28 cellular contexts compared by ENCODE assay signal in genomic region chr3:130969621-130970020, GRCh38.
"Had no signal": no experiment of that assay in that cellular context is flagged by ENCODE, and none has a peak within 500 bp of the region (broad histone marks: within the 10 kb centered on the region; RNA-seq: fewer than 3 reads in every experiment).

No MANE protein-coding gene starts in this region.

- ATAC-seq: esophagus mucosa; foreskin keratinocyte; gastroesophageal sphincter; heart left ventricle; left cardiac atrium; left lung; natural killer cell; right lobe of liver; stimulated activated naive CD8-positive, alpha-beta T cell treated with anti-CD3 and anti-CD28 coated beads, Interleukin-15, amount 100 ng/mL, for 72 hours had no signal

- H3K4me3 Mint-ChIP-seq: dendritic cell treated with granulocyte-macrophage colony-stimulating factor and Interleukin-4, amounts not matched to agents 40 ng/mL and 50 ng/mL, for 4 days; endodermal cell; natural killer cell; stimulated activated naive CD8-positive, alpha-beta T cell treated with anti-CD3 and anti-CD28 coated beads, Interleukin-15, amount 100 ng/mL, for 72 hours had no signal

- H2AFZ ChIP-seq: hepatocyte had no signal

- H3K27me3 Mint-ChIP-seq: dendritic cell treated with granulocyte-macrophage colony-stimulating factor and Interleukin-4, amounts not matched to agents 40 ng/mL and 50 ng/mL, for 4 days; stimulated activated naive CD8-positive, alpha-beta T cell treated with anti-CD3 and anti-CD28 coated beads, Interleukin-15, amount 100 ng/mL, for 72 hours had no signal

- H3K4me3 ChIP-seq: colonic mucosa, gastroesophageal sphincter, heart left ventricle, hepatocyte, left lung, ovary, right lobe of liver, suprapubic skin, transverse colon, vagina had no signal

- H3K36me3 ChIP-seq: colonic mucosa, ovary had no signal

- H3K27ac ChIP-seq: colonic mucosa, epithelial cell of prostate, foreskin keratinocyte, gastroesophageal sphincter, heart left ventricle, left lung, ovary, right lobe of liver, suprapubic skin, transverse colon, vagina had no signal

- H3K9me3 ChIP-seq: colonic mucosa, gastroesophageal sphincter, heart left ventricle, left lung, ovary, right lobe of liver, suprapubic skin, transverse colon, vagina had no signal

- H3K27ac Mint-ChIP-seq: dendritic cell treated with granulocyte-macrophage colony-stimulating factor and Interleukin-4, amounts not matched to agents 40 ng/mL and 50 ng/mL, for 4 days; endodermal cell; natural killer cell; stimulated activated naive CD8-positive, alpha-beta T cell treated with anti-CD3 and anti-CD28 coated beads, Interleukin-15, amount 100 ng/mL, for 72 hours had no signal

- H3K9me3 Mint-ChIP-seq: dendritic cell treated with granulocyte-macrophage colony-stimulating factor and Interleukin-4, amounts not matched to agents 40 ng/mL and 50 ng/mL, for 4 days; natural killer cell; stimulated activated naive CD8-positive, alpha-beta T cell treated with anti-CD3 and anti-CD28 coated beads, Interleukin-15, amount 100 ng/mL, for 72 hours had no signal

- DNase-seq: colonic mucosa; effector CD8-positive, alpha-beta T cell; endodermal cell; foreskin keratinocyte; heart left ventricle; left cardiac atrium; left lung; mammary epithelial cell; natural killer cell; occipital lobe; ovary; posterior cingulate gyrus; right lobe of liver; small intestine; stimulated activated CD4-positive, alpha-beta T cell treated with anti-CD3 and anti-CD28 coated beads, Interleukin-12 subunit alpha, Interleukin-12 subunit beta, amount 100 ng/mL, for 4 hours; stimulated activated CD4-positive, alpha-beta T cell treated with anti-CD3 and anti-CD28 coated beads, Interleukin-1b, Interleukin-23, amount 100 ng/mL, for 48 hours; stimulated activated CD4-positive, alpha-beta T cell treated with anti-CD3 and anti-CD28 coated beads, Interleukin-4, amount 100 ng/mL, for 1 hour; stimulated activated CD8-positive, alpha-beta memory T cell treated with anti-CD3 and anti-CD28 coated beads, Interleukin-4, amount 100 ng/mL, for 48 hours; stimulated activated naive CD4-positive, alpha-beta T cell; stimulated activated naive CD8-positive, alpha-beta T cell treated with anti-CD3 and anti-CD28 coated beads, Interleukin-15, amount 100 ng/mL, for 72 hours; transverse colon had no signal

- H3K4me2 ChIP-seq: hepatocyte had no signal

- H3K4me1 ChIP-seq: colonic mucosa, gastroesophageal sphincter, heart left ventricle, left lung, right lobe of liver, transverse colon, vagina had no signal

- H3K79me2 ChIP-seq: hepatocyte had no signal

- H3K27me3 ChIP-seq: colonic mucosa, foreskin keratinocyte, gastroesophageal sphincter, heart left ventricle, hepatocyte, left lung, ovary, right lobe of liver, suprapubic skin, transverse colon, vagina had no signal

- H3K4me1 Mint-ChIP-seq: natural killer cell; stimulated activated naive CD8-positive, alpha-beta T cell treated with anti-CD3 and anti-CD28 coated beads, Interleukin-15, amount 100 ng/mL, for 72 hours had no signal
